15 cellular contexts compared by ENCODE assay signal in the genomic region with DNA sequence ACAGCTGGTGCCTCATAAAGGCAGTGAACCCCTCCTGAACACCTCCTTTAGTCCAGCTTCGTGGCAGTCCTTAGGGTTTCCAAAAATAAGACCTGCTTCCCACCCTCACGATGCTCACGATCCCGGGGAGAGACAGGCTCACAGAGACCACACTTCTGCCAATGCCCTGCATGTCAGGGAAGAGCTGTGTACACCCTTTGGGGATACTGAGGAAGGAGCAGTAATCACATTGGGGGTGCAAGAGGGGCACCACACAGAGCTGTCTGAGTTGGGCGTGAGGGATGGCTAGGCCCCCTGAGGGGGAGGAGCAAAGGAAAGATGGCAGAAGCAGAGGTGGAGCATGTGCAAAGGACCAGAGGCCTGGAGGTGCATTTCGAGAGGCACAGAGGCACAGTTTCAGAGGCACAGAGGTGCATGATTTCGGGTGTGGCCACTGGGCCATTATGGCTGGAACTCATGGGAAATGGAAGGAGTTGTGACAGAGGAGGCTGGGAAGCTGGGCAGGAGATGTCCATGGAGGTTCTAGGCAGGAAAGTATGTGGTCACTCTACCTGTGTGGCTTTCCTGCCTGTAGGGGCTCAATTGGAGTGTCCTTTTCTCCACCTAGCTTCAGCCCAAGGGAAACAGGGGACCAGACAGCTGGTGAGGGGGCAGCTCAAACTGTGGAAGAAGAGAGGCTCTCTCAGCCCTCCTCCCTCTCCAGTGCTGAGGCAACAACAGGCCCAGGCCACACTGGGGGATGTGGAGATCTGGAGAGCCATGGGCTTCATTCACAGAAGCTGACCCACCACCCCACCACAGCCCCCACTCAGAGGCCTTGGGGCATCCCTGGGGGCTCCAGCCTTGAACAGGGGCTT.
DNase-seq lines count a peak whose midpoint lies in the region; ATAC-seq and TF ChIP-seq lines count a peak whose summit lies in the region.
"Had no signal": no experiment of that assay in that cellular context is flagged by ENCODE, and none has a peak within 500 bp of the region (broad histone marks: within the 10 kb centered on the region; RNA-seq: fewer than 3 reads in every experiment).

No MANE protein-coding gene starts in this region.

- H2BK5ac ChIP-seq in IMR-90 (ENCODE audit: low read depth, low read length, poor library complexity, severe bottlenecking): no peak overlapping the region

- H2BK15ac ChIP-seq in IMR-90 (ENCODE audit: low read depth, low read length): peak overlapping the region; percentile 70; the same call in 1 of the 3 replicates

- H2AFZ ChIP-seq in IMR-90 (replicated peaks; ENCODE audit: low read length, poor library complexity): no peak overlapping the region

- H3K4me3 ChIP-seq in IMR-90 (ENCODE audit: insufficient read depth, low read depth, low read length) (no peak overlapping the region), lower lobe of right lung (no peak overlapping the region), tibial artery (no peak overlapping the region)
- no peak overlapping the region for H3K4me3 ChIP-seq in CD8-positive, alpha-beta memory T cell (ENCODE audit: low read length)
- H3K4me3 ChIP-seq: BLaER1 had no signal

- H4K91ac ChIP-seq in IMR-90 (ENCODE audit: insufficient read depth, low read depth, low read length): peak overlapping the region; percentile 24; the same call in 1 of the 2 replicates

- H2AK5ac ChIP-seq in IMR-90 (ENCODE audit: low read depth, low read length): peak overlapping the region; percentile 56

- H3K9me3 ChIP-seq in IMR-90 (ENCODE audit: control insufficient read depth, insufficient read depth, low read length) (no peaks in the 10 kb centered on the region), lower lobe of right lung (no peaks in the 10 kb centered on the region), tibial artery (no peaks in the 10 kb centered on the region)
- no peaks in the 10 kb centered on the region for H3K9me3 ChIP-seq in CD8-positive, alpha-beta memory T cell (ENCODE audit: low read length)
- H3K9me3 ChIP-seq: BLaER1 had no signal

- H3K27ac ChIP-seq in IMR-90 (ENCODE audit: insufficient read depth, low read length): no peak overlapping the region
- peak overlapping the region; percentile 42 for H3K27ac ChIP-seq in lower lobe of right lung
- H3K27ac ChIP-seq in tibial artery: peak overlapping the region; percentile 87 to 95
- no peak overlapping the region for H3K27ac ChIP-seq in CD8-positive, alpha-beta memory T cell (ENCODE audit: low read depth, low read length)
- H3K27ac ChIP-seq: BLaER1, KMS-11 had no signal

- H3K9me3 Mint-ChIP-seq in activated CD8-positive, alpha-beta memory T cell treated with anti-CD3 and anti-CD28 coated beads, Interleukin-2, amount 10 ng/mL, durations not matched to agents 7 days and 5 days (ENCODE audit: low read depth): no peaks in the 10 kb centered on the region
- no peaks in the 10 kb centered on the region for H3K9me3 Mint-ChIP-seq in CD8-positive, alpha-beta memory T cell

- no peak for ATAC-seq in activated CD8-positive, alpha-beta memory T cell treated with anti-CD3 and anti-CD28 coated beads, Interleukin-2, amount 10 ng/mL, durations not matched to agents 7 days and 5 days
- ATAC-seq in IMR-90 (ENCODE audit: low read depth) (no peak), lower lobe of right lung (peak in 1 of 2 donors; percentile 3)

- H2BK120ac ChIP-seq in IMR-90 (ENCODE audit: low read depth, low read length): peak overlapping the region; percentile 50; the same call in 1 of the 2 replicates

- no peaks in the 10 kb centered on the region for H3K4me1 Mint-ChIP-seq in activated CD8-positive, alpha-beta memory T cell treated with anti-CD3 and anti-CD28 coated beads, Interleukin-2, amount 10 ng/mL, durations not matched to agents 7 days and 5 days
- no peaks in the 10 kb centered on the region for H3K4me1 Mint-ChIP-seq in CD8-positive, alpha-beta memory T cell

- intact Hi-C loops in IMR-90 (cut with micrococcal nuclease): loop anchor here (5.0 kb wide), 1 partner anchor 389 kb away; no protein-coding TSS in a partner anchor
- intact Hi-C loops in lower lobe of right lung (cut with DNase I): no loop called here
- intact Hi-C loops in tibial artery (cut with DNase I; ENCODE audit: low total_unique reads): loop anchor here (10.0 kb wide), 1 partner anchor 107 kb away; no protein-coding TSS in a partner anchor

- WGBS in IMR-90 (ENCODE audit: extremely low coverage in 2 of 2, insufficient read length in 1 of 2), 2 experiments: 93% methylated on average over 3 of the region's 7 CpGs; no CpG with 5 or more reads in 1 of the 2 experiments

- H3K36me3 Mint-ChIP-seq in activated CD8-positive, alpha-beta memory T cell treated with anti-CD3 and anti-CD28 coated beads, Interleukin-2, amount 10 ng/mL, durations not matched to agents 7 days and 5 days: no peaks in the 10 kb centered on the region
- H3K36me3 Mint-ChIP-seq in CD8-positive, alpha-beta memory T cell: no peaks in the 10 kb centered on the region

- H2AK9ac ChIP-seq in IMR-90 (replicated peaks; ENCODE audit: low read depth, low read length, poor library complexity): no peak overlapping the region

- H3K27ac Mint-ChIP-seq in activated CD8-positive, alpha-beta memory T cell treated with anti-CD3 and anti-CD28 coated beads, Interleukin-2, amount 10 ng/mL, durations not matched to agents 7 days and 5 days: no peak overlapping the region
- H3K27ac Mint-ChIP-seq in CD8-positive, alpha-beta memory T cell: peak overlapping the region in 1 of 8 donors; percentile 32

- peaks cover 18% of the 10 kb centered on the region for H3K4me1 ChIP-seq in IMR-90 (ENCODE audit: control insufficient read depth, insufficient read depth, low read length)
- peaks cover 12% of the 10 kb centered on the region for H3K4me1 ChIP-seq in lower lobe of right lung
- peaks cover 0 to 93% (median 61%) of the 10 kb centered on the region in 4 donors for H3K4me1 ChIP-seq in tibial artery
- H3K4me1 ChIP-seq in CD8-positive, alpha-beta memory T cell (ENCODE audit: insufficient read depth, low read length): no peaks in the 10 kb centered on the region
- H3K4me1 ChIP-seq: BLaER1 had no signal

- peak overlapping the region; percentile 57 for H3K4ac ChIP-seq in IMR-90 (ENCODE audit: low read depth, low read length)

- BruUV-seq in IMR-90 (replicated peaks; lab: Mats Ljungman, UMichigan): no TSS peak

- TF ChIP-seq CTCF in IMR-90 (conservative IDR thresholded peaks at IDR 0.05; ENCODE audit: low read depth, low read length) (no peak), lower lobe of right lung (IDR thresholded peaks at IDR 0.05) (no peak), tibial artery (IDR thresholded peaks at IDR 0.05) (no peak)

- in situ Hi-C loops in IMR-90 (cut with MboI; ENCODE audit: low sequenced_read_pairs): no loop called here

- TF ChIP-seq RAD21 in IMR-90 (IDR thresholded peaks at IDR 0.05; ENCODE audit: low read length): no peak

- H3K36me3 ChIP-seq in IMR-90 (ENCODE audit: control insufficient read depth, insufficient read depth, low read length): no peaks in the 10 kb centered on the region
- H3K36me3 ChIP-seq in lower lobe of right lung: no peaks in the 10 kb centered on the region
- H3K36me3 ChIP-seq in tibial artery: no peaks in the 10 kb centered on the region
- H3K36me3 ChIP-seq in CD8-positive, alpha-beta memory T cell (ENCODE audit: insufficient read depth, low read length): no peaks in the 10 kb centered on the region
- H3K36me3 ChIP-seq: BLaER1 had no signal

- CTCF ChIA-PET in activated CD8-positive, alpha-beta memory T cell treated with anti-CD3 and anti-CD28 coated beads, Interleukin-2, amount 10 ng/mL, durations not matched to agents 7 days and 5 days (lab: Charles Lee): interaction anchor here (7.8 kb wide), 1 partner anchor 20 kb away, joined by 28 read pairs; no protein-coding TSS in a partner anchor
- CTCF ChIA-PET in IMR-90 (lab: Yijun Ruan, JAX): interaction anchor here (2.6 kb wide), 1 partner anchor 20 kb away, joined by 7 read pairs; no protein-coding TSS in a partner anchor
- CTCF ChIA-PET in CD8-positive, alpha-beta memory T cell (lab: Charles Lee): interaction anchor here (1.3 to 2.0 kb wide), 3 partner anchors 22 to 482 kb away, joined by 4 to 7 read pairs (median 5); no protein-coding TSS in a partner anchor

- H3K9me1 ChIP-seq in IMR-90 (ENCODE audit: insufficient read depth, low read length): peaks cover 5% of the 10 kb centered on the region; the same call in 1 of the 2 replicates

- H3K79me1 ChIP-seq in IMR-90 (ENCODE audit: low read depth in 1 of 2, low read length in 2 of 2): 0 out of 4 replicates have a peak, but pooled peaks cover 0 to 2% of the 10 kb centered on the region in 2 experiments

- no peak overlapping the region for H3K4me3 Mint-ChIP-seq in activated CD8-positive, alpha-beta memory T cell treated with anti-CD3 and anti-CD28 coated beads, Interleukin-2, amount 10 ng/mL, durations not matched to agents 7 days and 5 days
- H3K4me3 Mint-ChIP-seq in CD8-positive, alpha-beta memory T cell: no peak overlapping the region

- H3K14ac ChIP-seq in IMR-90 (replicated peaks; ENCODE audit: low read depth, low read length): no peak overlapping the region

- no peak overlapping the region for H3K23ac ChIP-seq in IMR-90 (ENCODE audit: low read depth, low read length)

- H3K4me2 ChIP-seq in IMR-90 (ENCODE audit: low read depth, low read length): no peak overlapping the region
- H3K4me2 ChIP-seq: BLaER1, KMS-11 had no signal

- no peak overlapping the region for H3K9ac ChIP-seq in IMR-90 (ENCODE audit: low read depth, low read length)
- H3K9ac ChIP-seq: BLaER1, KMS-11 had no signal

- no peak for TF ChIP-seq POLR2A in IMR-90 (IDR thresholded peaks at IDR 0.05; ENCODE audit: low read depth, low read length)

- peak overlapping the region; percentile 73; the same call in 1 of the 2 replicates for H4K5ac ChIP-seq in IMR-90 (ENCODE audit: low read depth, low read length)

- peak; percentile 31 for DNase-seq in activated CD8-positive, alpha-beta memory T cell treated with anti-CD3 and anti-CD28 coated beads, Interleukin-2, amount 10 ng/mL, durations not matched to agents 7 days and 5 days
- DNase-seq in activated CD8-positive, alpha-beta memory T cell treated with anti-CD3 and anti-CD28 coated beads, Interleukin-2, amount 50 U/mL, for 4 hours: no peak
- DNase-seq in IMR-90 (no peak), lower lobe of right lung (no peak), tibial artery (no peak), HuH-7.5 (ENCODE audit: low spot score) (no peak), ecto neural progenitor cell (ENCODE audit: low spot score) (no peak)
- no peak for DNase-seq in CD8-positive, alpha-beta memory T cell
- DNase-seq: 8988T, GOT3, NCI-H1092, NCI-H1694, PC-3 had no signal

- no peak overlapping the region for H3K56ac ChIP-seq in IMR-90 (ENCODE audit: extremely low read depth, insufficient read depth, low read length)

- no peak overlapping the region for H3K18ac ChIP-seq in IMR-90 (ENCODE audit: low read depth, low read length)

- dilution Hi-C loops in IMR-90 (cut with HindIII; ENCODE audit: low sequenced_read_pairs, unreplicated experiment): no loop called here

- H4K20me1 ChIP-seq in IMR-90 (ENCODE audit: insufficient read depth, low read length): no peaks in the 10 kb centered on the region
- H4K20me1 ChIP-seq: BLaER1 had no signal

- POLR2A ChIA-PET in IMR-90 (lab: Charles Lee; ENCODE audit: unreplicated experiment): no interaction called here
- POLR2A ChIA-PET in CD8-positive, alpha-beta memory T cell (lab: Charles Lee): no interaction called here

- H3K27me3 ChIP-seq in IMR-90 (ENCODE audit: control insufficient read depth, insufficient read depth, low read length) (no peaks in the 10 kb centered on the region), lower lobe of right lung (ENCODE audit: low read depth) (no peaks in the 10 kb centered on the region), tibial artery (no peaks in the 10 kb centered on the region)
- no peaks in the 10 kb centered on the region for H3K27me3 ChIP-seq in CD8-positive, alpha-beta memory T cell (ENCODE audit: insufficient read depth, low read length, poor library complexity, severe bottlenecking)
- H3K27me3 ChIP-seq: BLaER1 had no signal

- peak overlapping the region; percentile 63 for H2BK20ac ChIP-seq in IMR-90 (ENCODE audit: low read depth, low read length)

- peaks cover 3% of the 10 kb centered on the region for H3K27me3 Mint-ChIP-seq in activated CD8-positive, alpha-beta memory T cell treated with anti-CD3 and anti-CD28 coated beads, Interleukin-2, amount 10 ng/mL, durations not matched to agents 7 days and 5 days
- H3K27me3 Mint-ChIP-seq in CD8-positive, alpha-beta memory T cell: peaks cover 6 to 9% of the 10 kb centered on the region in 2 donors

- peak overlapping the region in 1 of 2 experiments; percentile 5; a peak in 1 of 4 replicates for H4K8ac ChIP-seq in IMR-90 (ENCODE audit: low read depth in 2 of 2, low read length in 2 of 2)

Comparison
In these comparisons a context has a peak if more than half of its experiments do, and no peak if none do; other contexts are left out.
1. H3K27ac ChIP-seq: peak in lower lobe of right lung (single experiment) and tibial artery (2 of 2); none in IMR-90 (single experiment) and CD8-positive, alpha-beta memory T cell (single experiment).